In genomic region chr11:35177370-35177769, GRCh38 we compare ENCODE assay signal across 2 cellular contexts.
TF ChIP-seq lines count a peak whose summit lies in the region.

No MANE protein-coding gene starts in this region.

TF ChIP-seq in IMR-90, 13 proteins besides CTCF, POLR2A, EP300 and RAD21:
- TF ChIP-seq BHLHE40 (IDR thresholded peaks at IDR 0.05; ENCODE audit: low read depth, low read length) (no peak), FOS (IDR thresholded peaks at IDR 0.05; ENCODE audit: low read depth, low read length) (no peak), SMC3 (IDR thresholded peaks at IDR 0.05; ENCODE audit: low read depth, low read length) (no peak), MAZ (IDR thresholded peaks at IDR 0.05; ENCODE audit: borderline replicate concordance, low read depth, low read length) (no peak), RCOR1 (IDR thresholded peaks at IDR 0.05; ENCODE audit: insufficient replicate concordance, low read length) (no peak), MAFK (IDR thresholded peaks at IDR 0.05; ENCODE audit: low read depth, low read length) (no peak), CHD1 (IDR thresholded peaks at IDR 0.05; ENCODE audit: low read depth, low read length) (no peak), ELK1 (IDR thresholded peaks at IDR 0.05; ENCODE audit: borderline replicate concordance, low read depth, low read length) (no peak), RFX5 (IDR thresholded peaks at IDR 0.05; ENCODE audit: low read depth, low read length) (no peak), NFE2L2 (IDR thresholded peaks at IDR 0.05; ENCODE audit: low read depth, low read length) (no peak), USF2 (IDR thresholded peaks at IDR 0.05; ENCODE audit: low read depth, low read length) (no peak), CEBPB (IDR thresholded peaks at IDR 0.05; ENCODE audit: low read depth, low read length) (no peak), MXI1 (IDR thresholded peaks at IDR 0.05; ENCODE audit: borderline replicate concordance, low read depth, low read length) (no peak)

TF ChIP-seq in GM23338, 12 proteins besides CTCF, POLR2A, EP300 and RAD21:
- TF ChIP-seq CREB1 (CRISPR knock-in tag; IDR thresholded peaks at IDR 0.05; ENCODE audit: low read depth), result no peak
- TF ChIP-seq REST (IDR thresholded peaks at IDR 0.05; ENCODE audit: unreplicated experiment), result no peak
- no peak for TF ChIP-seq EZH2 (IDR thresholded peaks at IDR 0.05; ENCODE audit: low read depth, unreplicated experiment)
- no peak for TF ChIP-seq STAT1 (IDR thresholded peaks at IDR 0.05; ENCODE audit: unreplicated experiment)
- TF ChIP-seq NANOG (IDR thresholded peaks at IDR 0.05; ENCODE audit: borderline replicate concordance), result no peak
- no peak for TF ChIP-seq POLR2AphosphoS5 (IDR thresholded peaks at IDR 0.05; ENCODE audit: low read depth)
- TF ChIP-seq JUNB (IDR thresholded peaks at IDR 0.05; ENCODE audit: unreplicated experiment), result no peak
- no peak for TF ChIP-seq ZNF114 (CRISPR knock-in tag; IDR thresholded peaks at IDR 0.05)
- TF ChIP-seq ZNF331 (CRISPR knock-in tag; IDR thresholded peaks at IDR 0.05; ENCODE audit: low read depth), result no peak
- TF ChIP-seq ETS1 (IDR thresholded peaks at IDR 0.05), result no peak
- TF ChIP-seq ZNF462 (CRISPR knock-in tag; IDR thresholded peaks at IDR 0.05), result no peak
- no peak for TF ChIP-seq EZH2phosphoT487 (IDR thresholded peaks at IDR 0.05; ENCODE audit: unreplicated experiment)
TF ChIP-seq in GM23338: peak in this region for 0.
